ENCODE assay signal across 1 cellular context in the genomic region with DNA sequence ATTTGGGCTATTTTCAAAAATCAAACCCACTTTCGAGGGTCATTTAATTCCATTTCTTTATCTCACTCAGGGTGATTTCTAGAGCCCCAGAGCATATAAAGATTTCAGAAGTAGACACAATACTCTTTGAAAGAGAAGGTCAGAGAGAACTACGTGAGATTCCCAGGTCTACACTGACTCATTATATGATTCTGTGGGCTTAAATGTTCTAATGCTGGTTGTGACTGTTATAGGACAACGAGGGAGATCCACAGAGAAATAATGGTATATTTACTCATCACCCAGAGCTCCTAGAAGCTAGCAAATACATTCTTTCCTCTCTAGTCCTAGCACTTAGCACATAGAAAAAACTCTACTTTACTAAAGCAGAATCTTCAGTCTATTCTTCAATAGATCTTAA.
TF ChIP-seq lines count a peak whose summit lies in the region.

No MANE protein-coding gene starts in this region.

TF ChIP-seq in IMR-90, 13 proteins besides CTCF, POLR2A, EP300 and RAD21:
- no peak for TF ChIP-seq MAZ (IDR thresholded peaks at IDR 0.05; ENCODE audit: borderline replicate concordance, low read depth, low read length)
- TF ChIP-seq BHLHE40 (IDR thresholded peaks at IDR 0.05; ENCODE audit: low read depth, low read length): no peak
- no peak for TF ChIP-seq RCOR1 (IDR thresholded peaks at IDR 0.05; ENCODE audit: insufficient replicate concordance, low read length)
- no peak for TF ChIP-seq CEBPB (IDR thresholded peaks at IDR 0.05; ENCODE audit: low read depth, low read length)
- TF ChIP-seq RFX5 (IDR thresholded peaks at IDR 0.05; ENCODE audit: low read depth, low read length): no peak
- no peak for TF ChIP-seq CHD1 (IDR thresholded peaks at IDR 0.05; ENCODE audit: low read depth, low read length)
- TF ChIP-seq NFE2L2 (IDR thresholded peaks at IDR 0.05; ENCODE audit: low read depth, low read length): no peak
- no peak for TF ChIP-seq SMC3 (IDR thresholded peaks at IDR 0.05; ENCODE audit: low read depth, low read length)
- no peak for TF ChIP-seq MXI1 (IDR thresholded peaks at IDR 0.05; ENCODE audit: borderline replicate concordance, low read depth, low read length)
- TF ChIP-seq MAFK (IDR thresholded peaks at IDR 0.05; ENCODE audit: low read depth, low read length): no peak
- TF ChIP-seq, protein P1, sequence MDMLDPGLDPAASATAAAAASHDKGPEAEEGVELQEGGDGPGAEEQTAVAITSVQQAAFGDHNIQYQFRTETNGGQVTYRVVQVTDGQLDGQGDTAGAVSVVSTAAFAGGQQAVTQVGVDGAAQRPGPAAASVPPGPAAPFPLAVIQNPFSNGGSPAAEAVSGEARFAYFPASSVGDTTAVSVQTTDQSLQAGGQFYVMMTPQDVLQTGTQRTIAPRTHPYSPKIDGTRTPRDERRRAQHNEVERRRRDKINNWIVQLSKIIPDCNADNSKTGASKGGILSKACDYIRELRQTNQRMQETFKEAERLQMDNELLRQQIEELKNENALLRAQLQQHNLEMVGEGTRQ (IDR thresholded peaks at IDR 0.05; ENCODE audit: low read depth, low read length): no peak
- no peak for TF ChIP-seq FOS (IDR thresholded peaks at IDR 0.05; ENCODE audit: low read depth, low read length)
- TF ChIP-seq, protein P2, sequence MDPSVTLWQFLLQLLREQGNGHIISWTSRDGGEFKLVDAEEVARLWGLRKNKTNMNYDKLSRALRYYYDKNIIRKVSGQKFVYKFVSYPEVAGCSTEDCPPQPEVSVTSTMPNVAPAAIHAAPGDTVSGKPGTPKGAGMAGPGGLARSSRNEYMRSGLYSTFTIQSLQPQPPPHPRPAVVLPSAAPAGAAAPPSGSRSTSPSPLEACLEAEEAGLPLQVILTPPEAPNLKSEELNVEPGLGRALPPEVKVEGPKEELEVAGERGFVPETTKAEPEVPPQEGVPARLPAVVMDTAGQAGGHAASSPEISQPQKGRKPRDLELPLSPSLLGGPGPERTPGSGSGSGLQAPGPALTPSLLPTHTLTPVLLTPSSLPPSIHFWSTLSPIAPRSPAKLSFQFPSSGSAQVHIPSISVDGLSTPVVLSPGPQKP (IDR thresholded peaks at IDR 0.05; ENCODE audit: borderline replicate concordance, low read depth, low read length): no peak
